Comparison of ENCODE assay signal across 1 cellular context in the genomic region with DNA sequence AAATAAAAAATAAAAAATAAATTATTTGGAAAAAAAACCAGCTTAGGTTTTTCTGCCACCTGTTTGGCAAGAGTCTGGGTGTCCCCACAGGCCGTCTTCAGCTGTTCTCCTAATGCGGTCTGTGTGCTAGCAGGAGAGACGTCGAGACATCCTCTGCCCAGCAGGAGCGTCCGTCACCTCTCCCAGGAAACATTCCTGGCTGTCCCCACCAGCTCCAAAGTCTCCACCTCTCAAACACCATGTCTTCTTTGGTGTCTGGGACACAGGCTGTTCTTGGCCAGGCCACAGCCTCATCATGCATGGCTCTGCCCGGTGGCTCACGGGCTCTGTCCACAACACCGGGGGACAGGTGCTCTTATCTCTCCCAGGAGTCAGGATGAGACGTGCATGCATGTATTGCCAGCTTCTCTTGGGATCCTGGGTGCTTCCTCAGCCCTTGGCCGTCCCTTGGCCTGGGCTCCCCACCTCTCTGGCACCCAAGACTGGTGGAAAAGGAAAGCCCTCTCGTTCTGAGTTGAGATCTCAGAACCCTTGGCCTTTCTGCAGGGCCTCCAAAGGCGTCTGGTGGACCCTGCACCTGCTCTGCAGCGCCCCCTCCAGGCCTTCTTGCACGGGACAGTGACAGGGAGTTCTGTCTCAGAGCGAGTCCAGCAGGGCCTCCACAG.
TF ChIP-seq lines count a peak whose summit lies in the region.

No MANE protein-coding gene starts in this region.

TF ChIP-seq in HEK293, 187 proteins besides CTCF, POLR2A, EP300 and RAD21 (continued from another document):
- TF ChIP-seq, protein P1, sequence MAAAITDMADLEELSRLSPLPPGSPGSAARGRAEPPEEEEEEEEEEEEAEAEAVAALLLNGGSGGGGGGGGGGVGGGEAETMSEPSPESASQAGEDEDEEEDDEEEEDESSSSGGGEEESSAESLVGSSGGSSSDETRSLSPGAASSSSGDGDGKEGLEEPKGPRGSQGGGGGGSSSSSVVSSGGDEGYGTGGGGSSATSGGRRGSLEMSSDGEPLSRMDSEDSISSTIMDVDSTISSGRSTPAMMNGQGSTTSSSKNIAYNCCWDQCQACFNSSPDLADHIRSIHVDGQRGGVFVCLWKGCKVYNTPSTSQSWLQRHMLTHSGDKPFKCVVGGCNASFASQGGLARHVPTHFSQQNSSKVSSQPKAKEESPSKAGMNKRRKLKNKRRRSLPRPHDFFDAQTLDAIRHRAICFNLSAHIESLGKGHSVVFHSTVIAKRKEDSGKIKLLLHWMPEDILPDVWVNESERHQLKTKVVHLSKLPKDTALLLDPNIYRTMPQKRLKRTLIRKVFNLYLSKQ (tag by site-specific recombination; IDR thresholded peaks at IDR 0.05; ENCODE audit: borderline replicate concordance): no peak
- TF ChIP-seq, protein P2, sequence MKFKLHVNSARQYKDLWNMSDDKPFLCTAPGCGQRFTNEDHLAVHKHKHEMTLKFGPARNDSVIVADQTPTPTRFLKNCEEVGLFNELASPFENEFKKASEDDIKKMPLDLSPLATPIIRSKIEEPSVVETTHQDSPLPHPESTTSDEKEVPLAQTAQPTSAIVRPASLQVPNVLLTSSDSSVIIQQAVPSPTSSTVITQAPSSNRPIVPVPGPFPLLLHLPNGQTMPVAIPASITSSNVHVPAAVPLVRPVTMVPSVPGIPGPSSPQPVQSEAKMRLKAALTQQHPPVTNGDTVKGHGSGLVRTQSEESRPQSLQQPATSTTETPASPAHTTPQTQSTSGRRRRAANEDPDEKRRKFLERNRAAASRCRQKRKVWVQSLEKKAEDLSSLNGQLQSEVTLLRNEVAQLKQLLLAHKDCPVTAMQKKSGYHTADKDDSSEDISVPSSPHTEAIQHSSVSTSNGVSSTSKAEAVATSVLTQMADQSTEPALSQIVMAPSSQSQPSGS (tag by site-specific recombination; IDR thresholded peaks at IDR 0.05; ENCODE audit: low read depth): no peak
- no peak for TF ChIP-seq ZSCAN18 (tag by site-specific recombination; IDR thresholded peaks at IDR 0.05)
- no peak for TF ChIP-seq ZBTB20 (tag by site-specific recombination; IDR thresholded peaks at IDR 0.05)
- peak; percentile 51 for TF ChIP-seq ZNF654 (tag by site-specific recombination; IDR thresholded peaks at IDR 0.05; ENCODE audit: low read depth)
- peak; percentile 35; the same call in 1 of the 2 replicates for TF ChIP-seq ZNF394 (tag by site-specific recombination; IDR thresholded peaks at IDR 0.05; ENCODE audit: borderline replicate concordance)
- TF ChIP-seq ZNF211 (tag by site-specific recombination; IDR thresholded peaks at IDR 0.05; ENCODE audit: low read depth): no peak
- TF ChIP-seq ZNF555 (tag by site-specific recombination; conservative IDR thresholded peaks at IDR 0.05): no peak
- no peak for TF ChIP-seq ZNF548 (tag by site-specific recombination; IDR thresholded peaks at IDR 0.05)
- no peak for TF ChIP-seq TSHZ1 (tag by site-specific recombination; IDR thresholded peaks at IDR 0.05; ENCODE audit: borderline replicate concordance)
- TF ChIP-seq PRDM2 (tag by site-specific recombination; IDR thresholded peaks at IDR 0.05; ENCODE audit: borderline replicate concordance): no peak
- no peak for TF ChIP-seq ZNF571 (tag by site-specific recombination; IDR thresholded peaks at IDR 0.05)
- no peak for TF ChIP-seq ZNF16 (tag by site-specific recombination; IDR thresholded peaks at IDR 0.05; ENCODE audit: low read depth)
- TF ChIP-seq, protein P3, sequence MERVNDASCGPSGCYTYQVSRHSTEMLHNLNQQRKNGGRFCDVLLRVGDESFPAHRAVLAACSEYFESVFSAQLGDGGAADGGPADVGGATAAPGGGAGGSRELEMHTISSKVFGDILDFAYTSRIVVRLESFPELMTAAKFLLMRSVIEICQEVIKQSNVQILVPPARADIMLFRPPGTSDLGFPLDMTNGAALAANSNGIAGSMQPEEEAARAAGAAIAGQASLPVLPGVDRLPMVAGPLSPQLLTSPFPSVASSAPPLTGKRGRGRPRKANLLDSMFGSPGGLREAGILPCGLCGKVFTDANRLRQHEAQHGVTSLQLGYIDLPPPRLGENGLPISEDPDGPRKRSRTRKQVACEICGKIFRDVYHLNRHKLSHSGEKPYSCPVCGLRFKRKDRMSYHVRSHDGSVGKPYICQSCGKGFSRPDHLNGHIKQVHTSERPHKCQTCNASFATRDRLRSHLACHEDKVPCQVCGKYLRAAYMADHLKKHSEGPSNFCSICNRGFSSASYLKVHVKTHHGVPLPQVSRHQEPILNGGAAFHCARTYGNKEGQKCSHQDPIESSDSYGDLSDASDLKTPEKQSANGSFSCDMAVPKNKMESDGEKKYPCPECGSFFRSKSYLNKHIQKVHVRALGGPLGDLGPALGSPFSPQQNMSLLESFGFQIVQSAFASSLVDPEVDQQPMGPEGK (tag by site-specific recombination; IDR thresholded peaks at IDR 0.05): no peak
- no peak for TF ChIP-seq SCRT1 (tag by site-specific recombination; IDR thresholded peaks at IDR 0.05; ENCODE audit: borderline replicate concordance)
- no peak for TF ChIP-seq GFI1B (tag by site-specific recombination; IDR thresholded peaks at IDR 0.05)
